8 cellular contexts compared by ENCODE assay signal in the genomic region with DNA sequence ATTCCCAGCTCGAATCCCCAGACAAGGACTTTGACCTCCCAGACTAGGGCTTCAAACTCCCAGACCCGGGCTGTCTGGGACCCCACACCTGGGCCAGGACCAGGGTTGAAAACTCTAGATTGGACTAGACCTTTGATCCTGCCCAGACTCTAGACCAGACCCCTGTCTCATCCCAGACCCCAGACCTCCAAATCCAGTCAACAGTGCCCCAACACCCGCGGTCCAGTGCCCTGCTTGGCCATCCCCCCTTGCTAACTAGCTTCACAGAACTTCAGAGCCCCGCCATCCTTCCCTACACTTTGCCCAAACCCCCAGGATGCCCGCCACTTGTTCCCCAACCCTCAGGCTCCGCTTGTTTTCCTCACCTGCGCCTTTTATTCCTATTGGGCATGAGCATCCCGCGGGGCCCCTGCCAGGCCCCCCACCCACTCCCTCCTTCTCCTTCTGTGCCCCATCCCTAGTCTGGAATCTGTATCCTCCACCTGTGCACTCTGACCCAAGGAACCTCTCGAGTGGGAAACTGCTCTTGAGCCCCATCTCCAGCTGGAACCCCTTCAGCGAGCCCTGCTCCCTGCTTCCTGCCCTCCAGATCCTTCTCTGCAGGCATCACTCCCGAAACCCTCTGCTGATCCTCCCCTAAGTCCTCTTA.
DNase-seq lines count a peak whose midpoint lies in the region; ATAC-seq and TF ChIP-seq lines count a peak whose summit lies in the region.

No MANE protein-coding gene starts in this region.

- H3K9ac ChIP-seq in SK-N-MC (ENCODE audit: insufficient read length) = peak overlapping the region; percentile 58

- no peaks in the 10 kb centered on the region for H3K36me3 ChIP-seq in SK-N-MC (ENCODE audit: insufficient read depth, low read length)

- no peaks in the 10 kb centered on the region for H3K9me3 ChIP-seq in SK-N-MC (ENCODE audit: low read depth, low read length)

- TF ChIP-seq CTCF in GM12875 (IDR thresholded peaks at IDR 0.05; ENCODE audit: borderline replicate concordance, insufficient read depth, low read depth, low read length) (no peak), fibroblast of mammary gland (conservative IDR thresholded peaks at IDR 0.05; ENCODE audit: control insufficient read depth, insufficient read depth, low read depth, low read length) (no peak), retinal pigment epithelial cell (conservative IDR thresholded peaks at IDR 0.05; ENCODE audit: low read depth, low read length) (no peak)

- H3K27ac ChIP-seq in SK-N-MC = no peak overlapping the region

- H3K4me3 ChIP-seq in GM12875 (ENCODE audit: low read depth, low read length) = peak overlapping the region; percentile 89
- H3K4me3 ChIP-seq in SK-N-MC = peak overlapping the region; percentile 82
- peak overlapping the region; percentile 90 for H3K4me3 ChIP-seq in fibroblast of mammary gland (ENCODE audit: control insufficient read depth, low read depth, low read length)
- H3K4me3 ChIP-seq in retinal pigment epithelial cell (ENCODE audit: low read length) = peak overlapping the region; percentile 88

- ATAC-seq in HG02884 (IDR thresholded peaks at IDR 0.05; ENCODE audit: unreplicated experiment) (no peak), HG03097 (IDR thresholded peaks at IDR 0.05; ENCODE audit: low FRiP score, unreplicated experiment) (no peak), HG02642 (IDR thresholded peaks at IDR 0.05; ENCODE audit: poor library complexity, unreplicated experiment) (no peak)

- DNase-seq in SK-N-MC (ENCODE audit: low read depth, low spot score) = no peak
- DNase-seq in fibroblast of mammary gland (ENCODE audit: low read depth) = no peak
- no peak for DNase-seq in retinal pigment epithelial cell (ENCODE audit: low read depth)
- no peak for DNase-seq in activated gamma-delta T cell (lab: John Stamatoyannopoulos, UW)
